ENCODE assay signal across 9 cellular contexts in the genomic region with DNA sequence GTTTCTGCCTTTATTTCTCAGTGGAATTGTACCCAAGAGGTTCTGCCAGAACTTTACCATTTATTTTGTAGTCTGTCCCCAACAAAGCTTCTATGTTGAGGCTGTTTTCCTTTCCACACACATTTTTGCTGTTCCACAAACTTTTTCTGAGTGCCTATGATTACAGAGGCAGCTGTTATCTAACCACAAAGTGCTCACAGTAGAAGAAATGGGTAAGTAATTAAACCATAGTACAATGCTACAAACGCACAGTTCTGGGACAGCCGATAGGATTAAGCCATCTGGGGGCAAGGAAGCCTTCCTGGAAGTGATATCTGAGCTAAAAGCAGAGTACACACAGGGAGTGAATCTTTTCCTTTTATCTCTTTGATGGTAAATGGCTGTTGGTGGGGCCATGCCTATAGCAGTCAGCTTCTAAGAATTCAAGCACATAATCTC. TPM values are rescaled to one million over a fixed set of nuclear protein-coding genes. Genes with fewer than 3 reads are reported as not detected.
DNase-seq lines count a peak whose midpoint lies in the region; ATAC-seq and TF ChIP-seq lines count a peak whose summit lies in the region.
"Had no signal": no experiment of that assay in that cellular context is flagged by ENCODE, and none has a peak within 500 bp of the region (broad histone marks: within the 10 kb centered on the region; RNA-seq: fewer than 3 reads in every experiment).

No MANE protein-coding gene starts in this region.

- intact Hi-C loops in activated CD8-positive, alpha-beta T cell treated with anti-CD3 and anti-CD28 coated beads for 36 hours (cut with micrococcal nuclease), result loop anchor here (2.0 to 10.0 kb wide), 2 partner anchors 34 to 100 kb away; no protein-coding TSS in a partner anchor
- intact Hi-C loops in natural killer cell (cut with micrococcal nuclease), result loop anchor here (10.0 kb wide), 1 partner anchor 90 kb away; no protein-coding TSS in a partner anchor

- peaks cover 64% of the 10 kb centered on the region for H3K4me1 ChIP-seq in CD8-positive, alpha-beta memory T cell (ENCODE audit: insufficient read depth, low read length)

- TF ChIP-seq CTCF in activated CD8-positive, alpha-beta T cell treated with anti-CD3 and anti-CD28 coated beads for 36 hours (IDR thresholded peaks at IDR 0.05), result no peak
- TF ChIP-seq CTCF in natural killer cell (IDR thresholded peaks at IDR 0.05), result no peak

- peaks cover 0 to 11% (median 2%) of the 10 kb centered on the region in 3 donors for H3K36me3 Mint-ChIP-seq in CD8-positive, alpha-beta memory T cell
- peaks cover 13% of the 10 kb centered on the region for H3K36me3 Mint-ChIP-seq in activated CD8-positive, alpha-beta T cell treated with anti-CD3 and anti-CD28 coated beads for 36 hours (ENCODE audit: low read depth)
- H3K36me3 Mint-ChIP-seq in natural killer cell, result no peaks in the 10 kb centered on the region

- no peaks in the 10 kb centered on the region for H3K9me3 Mint-ChIP-seq in CD8-positive, alpha-beta memory T cell
- peaks cover 12% of the 10 kb centered on the region for H3K9me3 Mint-ChIP-seq in activated CD8-positive, alpha-beta T cell treated with anti-CD3 and anti-CD28 coated beads for 36 hours
- H3K9me3 Mint-ChIP-seq in natural killer cell, result no peaks in the 10 kb centered on the region

- H3K36me3 ChIP-seq in CD8-positive, alpha-beta memory T cell (ENCODE audit: insufficient read depth, low read length), result no peaks in the 10 kb centered on the region

- DNase-seq in CD8-positive, alpha-beta memory T cell, result no peak
- DNase-seq in HuH-7 (ENCODE audit: low spot score) (peak; percentile 85), natural killer cell (no peak), AG08396 (ENCODE audit: low spot score) (no peak), SHP77 (lab: John Stamatoyannopoulos, UW) (no peak)
- no peak for DNase-seq in activated CD8-positive, alpha-beta T cell treated with anti-CD3 and anti-CD28 coated beads for 36 hours
- DNase-seq: right cardiac atrium had no signal

- H3K27ac Mint-ChIP-seq in CD8-positive, alpha-beta memory T cell, result peak overlapping the region; percentile 16 to 98 (median 90)
- peak overlapping the region; percentile 94 for H3K27ac Mint-ChIP-seq in activated CD8-positive, alpha-beta T cell treated with anti-CD3 and anti-CD28 coated beads for 36 hours
- H3K27ac Mint-ChIP-seq in natural killer cell, result peak overlapping the region; percentile 23 to 50

- POLR2A ChIA-PET in CD8-positive, alpha-beta memory T cell (lab: Charles Lee), result interaction anchor here (0.6 to 6.4 kb wide), 2 partner anchors 36 to 755 kb away, joined by 3 to 94 read pairs; no protein-coding TSS in a partner anchor
- POLR2A ChIA-PET in activated CD8-positive, alpha-beta T cell treated with anti-CD3 and anti-CD28 coated beads for 36 hours (lab: Charles Lee), result interaction anchor here (1.3 to 9.7 kb wide), 3 partner anchors 22 to 75 kb away, joined by 5 to 85 read pairs (median 65); no protein-coding TSS in a partner anchor

- H3K27me3 ChIP-seq in CD8-positive, alpha-beta memory T cell (ENCODE audit: insufficient read depth, low read length, poor library complexity, severe bottlenecking), result no peaks in the 10 kb centered on the region

- H3K4me1 Mint-ChIP-seq in CD8-positive, alpha-beta memory T cell, result peaks cover 58 to 75% (median 69%) of the 10 kb centered on the region in 3 donors
- H3K4me1 Mint-ChIP-seq in activated CD8-positive, alpha-beta T cell treated with anti-CD3 and anti-CD28 coated beads for 36 hours (ENCODE audit: low read depth), result peaks cover 63% of the 10 kb centered on the region
- peaks cover 27 to 47% of the 10 kb centered on the region in 2 donors for H3K4me1 Mint-ChIP-seq in natural killer cell

- ATAC-seq in activated CD8-positive, alpha-beta T cell treated with anti-CD3 and anti-CD28 coated beads for 36 hours, result no peak
- no peak for ATAC-seq in natural killer cell
- no peak for ATAC-seq in GM19328 (IDR thresholded peaks at IDR 0.05; ENCODE audit: unreplicated experiment)
- ATAC-seq: right cardiac atrium had no signal

- no peak overlapping the region for H3K27ac ChIP-seq in CD8-positive, alpha-beta memory T cell (ENCODE audit: low read depth, low read length)
- H3K27ac ChIP-seq: C4-2B had no signal

- CTCF ChIA-PET in CD8-positive, alpha-beta memory T cell (lab: Charles Lee), result interaction anchor here (0.8 to 5.4 kb wide), 5 partner anchors 23 to 180 kb away, joined by 3 to 19 read pairs (median 3); no protein-coding TSS in a partner anchor
- CTCF ChIA-PET in activated CD8-positive, alpha-beta T cell treated with anti-CD3 and anti-CD28 coated beads for 36 hours (lab: Charles Lee), result interaction anchor here (0.8 to 1.6 kb wide), 9 partner anchors 13 to 86 kb away, joined by 3 to 6 read pairs (median 4); no protein-coding TSS in a partner anchor

- H3K27me3 Mint-ChIP-seq in CD8-positive, alpha-beta memory T cell, result no peaks in the 10 kb centered on the region
- H3K27me3 Mint-ChIP-seq in activated CD8-positive, alpha-beta T cell treated with anti-CD3 and anti-CD28 coated beads for 36 hours, result no peaks in the 10 kb centered on the region
- H3K27me3 Mint-ChIP-seq in natural killer cell (ENCODE audit: low read depth in 2 of 2), result no peaks in the 10 kb centered on the region

- H3K4me3 ChIP-seq in CD8-positive, alpha-beta memory T cell (ENCODE audit: low read length), result peak overlapping the region; percentile 24

- no peaks in the 10 kb centered on the region for H3K9me3 ChIP-seq in CD8-positive, alpha-beta memory T cell (ENCODE audit: low read length)

- peak overlapping the region; percentile 46 to 97 (median 82) for H3K4me3 Mint-ChIP-seq in CD8-positive, alpha-beta memory T cell
- H3K4me3 Mint-ChIP-seq in activated CD8-positive, alpha-beta T cell treated with anti-CD3 and anti-CD28 coated beads for 36 hours, result peak overlapping the region; percentile 67
- H3K4me3 Mint-ChIP-seq in natural killer cell, result peak overlapping the region; percentile 35

RNA-seq across cellular contexts. Expression of a gene that starts 3.9 kb away (rescaled TPM):
- total RNA-seq in CD8-positive, alpha-beta memory T cell, result 10 to 100 TPM; 65.2 to 66.8 TPM
- 211 TPM for polyA plus RNA-seq in CD8-positive, alpha-beta memory T cell
- total RNA-seq in activated CD8-positive, alpha-beta T cell treated with anti-CD3 and anti-CD28 coated beads for 36 hours, result 10 to 100 TPM; 57.6 to 59.0 TPM
- 100 to 1,000 TPM in 1 of 3 donors, 10 to 100 TPM in 2; 91.6 to 114 (median 96.4) TPM for total RNA-seq in natural killer cell

Comparison
In these comparisons a context has a peak if more than half of its experiments do, and no peak if none do; other contexts are left out.
1. H3K27ac Mint-ChIP-seq: peak in every context shown above with its lines; median percentile 94 in activated CD8-positive, alpha-beta T cell treated with anti-CD3 and anti-CD28 coated beads for 36 hours; 90 in CD8-positive, alpha-beta memory T cell; 36 in natural killer cell.